ENCODE assay signal across 13 cellular contexts in the genomic region with DNA sequence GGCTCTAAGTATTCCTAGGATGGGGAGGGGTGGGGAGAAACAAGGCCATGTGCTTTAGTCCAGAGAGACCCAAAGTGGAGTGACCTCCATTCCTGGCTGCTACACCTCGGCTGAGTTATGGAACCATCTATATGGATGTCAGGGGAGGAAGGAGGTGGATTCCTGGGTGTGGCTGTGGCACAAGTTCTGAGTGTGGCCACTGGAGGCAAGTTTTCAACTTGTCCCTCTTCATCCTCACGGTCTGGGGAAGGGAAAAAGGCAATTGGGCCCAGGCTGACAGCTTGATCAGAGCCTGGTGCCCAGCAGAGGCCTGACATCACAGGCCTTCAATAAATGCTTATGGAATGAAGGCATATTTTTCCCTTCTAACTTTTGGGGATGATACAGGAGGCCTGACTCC. TPM values are rescaled to one million over a fixed set of nuclear protein-coding genes. Genes with fewer than 3 reads are reported as not detected.
DNase-seq lines count a peak whose midpoint lies in the region; ATAC-seq and TF ChIP-seq lines count a peak whose summit lies in the region.
"Had no signal": no experiment of that assay in that cellular context is flagged by ENCODE, and none has a peak within 500 bp of the region (broad histone marks: within the 10 kb centered on the region; RNA-seq: fewer than 3 reads in every experiment).

No MANE protein-coding gene starts in this region.

- H3K9me3 ChIP-seq in T-helper 17 cell (ENCODE audit: control insufficient read depth, low read length, poor library complexity, severe bottlenecking) (no peaks in the 10 kb centered on the region), tibial artery (no peaks in the 10 kb centered on the region), SJCRH30 (replicated peaks) (no peaks in the 10 kb centered on the region)

- no peak for TF ChIP-seq CTCF in tibial artery (IDR thresholded peaks at IDR 0.05)

- H3K27me3 ChIP-seq in tibial artery (peaks cover 0 to 23% of the 10 kb centered on the region in 2 donors), SJCRH30 (peaks cover 2% of the 10 kb centered on the region; the same call in 1 of the 2 replicates)

- peaks cover 6% of the 10 kb centered on the region for H3K36me3 Mint-ChIP-seq in activated T-cell treated with anti-CD3 and anti-CD28 coated beads, Interleukin-2, amount 50 U/mL, for 4 hours (ENCODE audit: insufficient read depth)
- no peaks in the 10 kb centered on the region for H3K36me3 Mint-ChIP-seq in T-helper 17 cell (ENCODE audit: low read depth)
- H3K36me3 Mint-ChIP-seq in immature natural killer cell = no peaks in the 10 kb centered on the region
- H3K36me3 Mint-ChIP-seq: brain had no signal

- peak overlapping the region; percentile 26 to 68 for H3K27ac ChIP-seq in tibial artery
- no peak overlapping the region for H3K27ac ChIP-seq in SJCRH30
- no peak overlapping the region for H3K27ac ChIP-seq in caudate nucleus (ENCODE audit: low read depth, low read length)

- peak overlapping the region; percentile 92 for H3K4me3 Mint-ChIP-seq in activated T-cell treated with anti-CD3 and anti-CD28 coated beads, Interleukin-2, amount 50 U/mL, for 4 hours
- H3K4me3 Mint-ChIP-seq in T-helper 17 cell = peak overlapping the region; percentile 94
- H3K4me3 Mint-ChIP-seq in immature natural killer cell = peak overlapping the region; percentile 95 to 99 (median 97)

- no peak for DNase-seq in activated T-cell treated with anti-CD3 and anti-CD28 coated beads, Interleukin-2, amount 50 U/mL, for 4 hours
- no peak for DNase-seq in activated T-cell treated with anti-CD3 and anti-CD28 coated beads, Interleukin-2, amount 50 U/mL, for 1 hour
- DNase-seq in T-helper 17 cell = no peak
- DNase-seq in immature natural killer cell = no peak
- no peak for DNase-seq in tibial artery
- no peak for DNase-seq in SJCRH30
- DNase-seq in caudate nucleus (lab: John Stamatoyannopoulos, UW) = no peak
- no peak for DNase-seq in DMS153 (lab: John Stamatoyannopoulos, UW)
- DNase-seq: activated CD4-positive, alpha-beta T cell treated with anti-CD3 and anti-CD28 coated beads, Interleukin-2, amount 50 U/mL, for 1 hour; NCI-H1436; stimulated activated CD4-positive, alpha-beta T cell treated with anti-CD3 and anti-CD28 coated beads, Interleukin-2, amount 100 ng/mL, for 48 hours had no signal

- no peak for ATAC-seq in activated T-cell treated with anti-CD3 and anti-CD28 coated beads, Interleukin-2, amount 50 U/mL, for 4 hours
- ATAC-seq in T-helper 17 cell = no peak
- ATAC-seq: GM12878 had no signal

- H3K9me3 Mint-ChIP-seq in activated T-cell treated with anti-CD3 and anti-CD28 coated beads, Interleukin-2, amount 50 U/mL, for 4 hours = no peaks in the 10 kb centered on the region
- no peaks in the 10 kb centered on the region for H3K9me3 Mint-ChIP-seq in immature natural killer cell

- H3K27ac Mint-ChIP-seq in T-helper 17 cell = peak overlapping the region; percentile 96
- H3K27ac Mint-ChIP-seq in immature natural killer cell = peak overlapping the region; percentile 92 to 99 (median 98)

- no peaks in the 10 kb centered on the region for H3K27me3 Mint-ChIP-seq in activated T-cell treated with anti-CD3 and anti-CD28 coated beads, Interleukin-2, amount 50 U/mL, for 4 hours (ENCODE audit: low read depth)
- H3K27me3 Mint-ChIP-seq in T-helper 17 cell (no peaks in the 10 kb centered on the region), immature natural killer cell (ENCODE audit: low read depth in 3 of 3) (peaks cover 2 to 8% (median 3%) of the 10 kb centered on the region in 3 donors)

- peaks cover 0 to 32% (median 24%) of the 10 kb centered on the region in 4 donors for H3K4me1 ChIP-seq in tibial artery
- peaks cover 5% of the 10 kb centered on the region for H3K4me1 ChIP-seq in SJCRH30

- peaks cover 37% of the 10 kb centered on the region for H3K4me1 Mint-ChIP-seq in activated T-cell treated with anti-CD3 and anti-CD28 coated beads, Interleukin-2, amount 50 U/mL, for 4 hours (ENCODE audit: low read depth)
- H3K4me1 Mint-ChIP-seq in T-helper 17 cell = peaks cover 26% of the 10 kb centered on the region
- H3K4me1 Mint-ChIP-seq in immature natural killer cell = peaks cover 62% of the 10 kb centered on the region in 2 donors

- intact Hi-C loops in tibial artery (cut with DNase I; ENCODE audit: low total_unique reads) = no loop called here

- no peak overlapping the region for H3K4me3 ChIP-seq in tibial artery
- no peak overlapping the region for H3K4me3 ChIP-seq in SJCRH30

- H3K36me3 ChIP-seq in tibial artery = no peaks in the 10 kb centered on the region
- H3K36me3 ChIP-seq in SJCRH30 = no peaks in the 10 kb centered on the region

RNA-seq across cellular contexts. Expression of a gene that starts 2.0 kb away (rescaled TPM):
- total RNA-seq in activated T-cell treated with anti-CD3 and anti-CD28 coated beads, Interleukin-2, amount 50 U/mL, for 4 hours = 10 to 100 TPM; 34.6 to 37.2 (median 35.5) TPM
- total RNA-seq in T-helper 17 cell = 10 to 100 TPM; 48.1 to 48.3 TPM
- 1 to 10 TPM in 2 of 3 donors, under 1 TPM in 1; 0.02 to 7.2 (median 1.1) TPM for polyA plus RNA-seq in immature natural killer cell
- total RNA-seq in SJCRH30 (2014; rRNA removed; shearing (Covaris generic)) = 2.6 and 2.9 TPM in 2 replicates

RNA-seq across cellular contexts. Expression of a gene that starts 39.1 kb away (rescaled TPM):
- total RNA-seq in activated T-cell treated with anti-CD3 and anti-CD28 coated beads, Interleukin-2, amount 50 U/mL, for 4 hours = 10 to 100 TPM; 42.1 to 52.0 (median 49.8) TPM
- 10 to 100 TPM; 27.7 to 34.6 TPM for total RNA-seq in T-helper 17 cell
- polyA plus RNA-seq in immature natural killer cell = 10 to 100 TPM; 26.6 to 46.6 (median 32.4) TPM
- total RNA-seq in SJCRH30 (2014; rRNA removed; shearing (Covaris generic)) = 22.5 and 24.0 TPM in 2 replicates

Comparison
In these comparisons a context has a peak if more than half of its experiments do, and no peak if none do; other contexts are left out.
1. H3K27ac ChIP-seq: peak in tibial artery (2 of 2); none in SJCRH30 (single experiment) and caudate nucleus (single experiment).
2. Peak in every context shown above with its lines, with median percentiles within 50 percentile points of each other: H3K4me3 Mint-ChIP-seq.